Comparison of ENCODE assay signal across 26 cellular contexts in the genomic region with DNA sequence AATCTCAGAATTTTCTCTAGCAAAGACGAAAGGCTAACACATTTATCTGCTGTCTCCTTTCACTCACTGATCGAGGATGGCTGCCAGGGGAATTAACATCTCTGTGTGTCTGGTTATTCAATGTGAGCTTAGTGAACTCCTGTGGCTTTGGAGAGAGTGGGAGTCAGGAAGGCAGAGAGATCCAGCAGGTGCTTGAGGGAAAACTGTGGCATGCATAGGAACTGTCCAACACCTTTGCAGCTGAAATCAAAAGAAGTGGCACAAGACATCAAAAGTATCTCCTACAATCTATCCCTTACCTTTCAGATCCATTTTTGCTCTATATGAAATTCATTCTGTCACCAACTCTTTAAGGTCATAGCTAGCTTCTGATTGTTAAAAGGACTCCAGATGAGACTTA. TPM values are rescaled to one million over a fixed set of nuclear protein-coding genes. Genes with fewer than 3 reads are reported as not detected.
DNase-seq lines count a peak whose midpoint lies in the region; ATAC-seq lines count a peak whose summit lies in the region.
"Had no signal": no experiment of that assay in that cellular context is flagged by ENCODE, and none has a peak within 500 bp of the region (broad histone marks: within the 10 kb centered on the region; RNA-seq: fewer than 3 reads in every experiment).

No MANE protein-coding gene starts in this region.

- no peaks in the 10 kb centered on the region for H3K27me3 ChIP-seq in GM23248 (replicated peaks; ENCODE audit: insufficient read depth)
- H3K27me3 ChIP-seq: dorsolateral prefrontal cortex, upper lobe of left lung had no signal

- no peaks in the 10 kb centered on the region for H3K9me2 ChIP-seq in GM23248 (ENCODE audit: insufficient read depth)

- peak; percentile 12 for DNase-seq in GM23248
- peak; percentile 17 for DNase-seq in LHCN-M2 (ENCODE audit: low read depth)
- peak; percentile 8 for DNase-seq in dermis blood vessel endothelial cell
- peak; percentile 12 for DNase-seq in iris pigment epithelial cell (ENCODE audit: low read depth)
- DNase-seq in RKO (ENCODE audit: low spot score) = no peak
- no peak for DNase-seq in activated T-cell treated with anti-CD3 and anti-CD28 coated beads for 4 hours
- no peak for DNase-seq in NCI-H345 treated with DMSO at 0.1 percent for 48 hours (lab: John Stamatoyannopoulos, UW; ENCODE audit: unreplicated experiment)
- DNase-seq: activated CD4-positive, alpha-beta T cell treated with anti-CD3 and anti-CD28 coated beads for 36 hours; activated effector memory CD4-positive, alpha-beta T cell treated with Interleukin-2 at 50 U/mL for 16 hours; aorta; dorsolateral prefrontal cortex; left colon; mesenchymal stem cell; NCI-H1436; NCI-H2107; NCI-H446 treated with DMSO at 0.1 percent for 48 hours; stimulated activated CD4-positive, alpha-beta T cell treated with anti-CD3 and anti-CD28 coated beads, Interleukin-4, amount 100 ng/mL, for 4 hours; substantia nigra; upper lobe of left lung had no signal

- no peaks in the 10 kb centered on the region for H3F3A ChIP-seq in GM23248 (ENCODE audit: insufficient read depth)

- H4K20me1 ChIP-seq in GM23248 (ENCODE audit: insufficient read depth) = no peaks in the 10 kb centered on the region

- no peak overlapping the region for H3K27ac ChIP-seq in GM23248
- H3K27ac ChIP-seq: C4-2B, dorsolateral prefrontal cortex, neutrophil, RWPE1, upper lobe of left lung had no signal

- no peak for ATAC-seq in HG03095 (IDR thresholded peaks at IDR 0.05; ENCODE audit: unreplicated experiment)
- ATAC-seq: activated CD4-positive, alpha-beta T cell treated with anti-CD3 and anti-CD28 coated beads for 36 hours; left colon; sciatic nerve; stimulated activated memory B cell treated with anti-CD40 and anti-IgM and Interleukin-4, amounts not matched to agents 10 μg/mL and 1 μg/mL and 100 μg/mL, for 72 hours had no signal

- no peaks in the 10 kb centered on the region for H3K36me3 ChIP-seq in GM23248 (ENCODE audit: low read depth)
- H3K36me3 ChIP-seq: HAP-1, neutrophil, upper lobe of left lung had no signal

- H3K9ac ChIP-seq in GM23248 = no peak overlapping the region

- no peak overlapping the region for H3K4me2 ChIP-seq in GM23248 (ENCODE audit: unreplicated experiment)

- in situ Hi-C loops in GM23248 (cut with MboI) = no loop called here

- H3K79me2 ChIP-seq in GM23248 (ENCODE audit: insufficient read depth) = no peaks in the 10 kb centered on the region

- no peak overlapping the region for H3K4me3 ChIP-seq in GM23248
- H3K4me3 ChIP-seq: dorsolateral prefrontal cortex, HAP-1, upper lobe of left lung had no signal

- no peaks in the 10 kb centered on the region for H3K4me1 ChIP-seq in GM23248 (ENCODE audit: insufficient read depth)
- H3K4me1 ChIP-seq: HAP-1, upper lobe of left lung had no signal

- H2AFZ ChIP-seq in GM23248 = no peak overlapping the region

- H3K9me3 ChIP-seq in GM23248 (ENCODE audit: low read depth) = no peaks in the 10 kb centered on the region
- H3K9me3 ChIP-seq: HAP-1, neutrophil, upper lobe of left lung had no signal

- WGBS in GM23248 (ENCODE audit: low coverage in 1 of 2, low lambda C conversion rate in 2 of 2, missing lambda C conversion rate in 2 of 2), 2 experiments = 30 to 39% methylated on average over 2 of the region's 2 CpGs

RNA-seq across cellular contexts. Expression of a gene that starts 11.8 kb away (rescaled TPM):
- total RNA-seq in GM23248 (2014; rRNA removed; shearing (Covaris generic)) = not detected in 2 replicates
- 0.25 TPM in 1 of 2 replicates, not detected in the other for polyA plus RNA-seq in GM23248 (2016; fragmentation: Nextera tagmentation; extraction: Ambion mirVana)
- total RNA-seq in LHCN-M2 (2014; rRNA removed) (0.29 and 0.51 TPM in 2 replicates), dermis blood vessel endothelial cell (0.17 and 0.33 TPM in 2 replicates)
- polyA plus RNA-seq in LHCN-M2 (2012) = 0.04 TPM

Comparison
In these comparisons a context has a peak if more than half of its experiments do, and no peak if none do; other contexts are left out.
1. DNase-seq: peak in GM23248 (single experiment), LHCN-M2 (single experiment), dermis blood vessel endothelial cell (single experiment) and iris pigment epithelial cell (single experiment); none in RKO (single experiment), activated T-cell treated with anti-CD3 and anti-CD28 coated beads for 4 hours (single experiment) and NCI-H345 treated with DMSO at 0.1 percent for 48 hours (single experiment).